Comparison of ENCODE assay signal across 1 cellular context in genomic region chr14:24271134-24271833, GRCh38.
TF ChIP-seq lines count a peak whose summit lies in the region.

Gene RABGGTA (minus strand): TSS chr14:24271597. CDS start chr14:24271115, 482 bp downstream.

TF ChIP-seq in HepG2, 621 proteins besides CTCF, POLR2A, EP300 and RAD21 (continued from another document and continues in another):
- TF ChIP-seq ZNF607 (CRISPR knock-in tag; IDR thresholded peaks at IDR 0.05; ENCODE audit: borderline replicate concordance): peak; percentile 99
- TF ChIP-seq SNAI1 (CRISPR knock-in tag; IDR thresholded peaks at IDR 0.05; ENCODE audit: borderline replicate concordance): peak; percentile 99
- TF ChIP-seq ZNF598 (CRISPR knock-in tag; IDR thresholded peaks at IDR 0.05; ENCODE audit: borderline replicate concordance): peak; percentile 99
- no peak for TF ChIP-seq PRPF4 (IDR thresholded peaks at IDR 0.05; ENCODE audit: low read depth, low read length, poor library complexity, severe bottlenecking)
- peak; percentile 99 for TF ChIP-seq CREB3 (CRISPR knock-in tag; IDR thresholded peaks at IDR 0.05)
- TF ChIP-seq CENPBD1 (CRISPR knock-in tag; IDR thresholded peaks at IDR 0.05; ENCODE audit: borderline replicate concordance, low read depth): no peak; the same call in 1 of the 2 replicates
- TF ChIP-seq HDAC1 (CRISPR knock-in tag; IDR thresholded peaks at IDR 0.05): peak; percentile 99
- TF ChIP-seq CBX2 (IDR thresholded peaks at IDR 0.05; ENCODE audit: low read depth, low read length): no peak
- TF ChIP-seq CBX2 (CRISPR knock-in tag; IDR thresholded peaks at IDR 0.05; ENCODE audit: low read depth): no peak
- TF ChIP-seq ZNF124 (CRISPR knock-in tag; IDR thresholded peaks at IDR 0.05): peak; percentile 91; the same call in 1 of the 2 replicates
- peak; percentile 77; the same call in 1 of the 2 replicates for TF ChIP-seq NR3C1 (CRISPR knock-in tag; IDR thresholded peaks at IDR 0.05)
- TF ChIP-seq ZNF367 (CRISPR knock-in tag; IDR thresholded peaks at IDR 0.05; ENCODE audit: borderline replicate concordance): peak; percentile 63
- TF ChIP-seq ZNF546 (CRISPR knock-in tag; conservative IDR thresholded peaks at IDR 0.05): peak; percentile 100
- peak; percentile 99 for TF ChIP-seq KMT2B (CRISPR knock-in tag; IDR thresholded peaks at IDR 0.05)
- TF ChIP-seq DPF2 (CRISPR knock-in tag; IDR thresholded peaks at IDR 0.05; ENCODE audit: borderline replicate concordance, low read depth): no peak
- peak; percentile 95 for TF ChIP-seq ZNF737 (CRISPR knock-in tag; IDR thresholded peaks at IDR 0.05; ENCODE audit: borderline replicate concordance)
- TF ChIP-seq ZSCAN29 (CRISPR knock-in tag; conservative IDR thresholded peaks at IDR 0.05): peak; percentile 92
- TF ChIP-seq MAF1 (CRISPR knock-in tag; IDR thresholded peaks at IDR 0.05; ENCODE audit: borderline replicate concordance): peak; percentile 99
- TF ChIP-seq THRA (CRISPR knock-in tag; IDR thresholded peaks at IDR 0.05; ENCODE audit: borderline replicate concordance): peak; percentile 90; the same call in 1 of the 2 replicates
- peak; percentile 90; the same call in 1 of the 2 replicates for TF ChIP-seq ZNF101 (CRISPR knock-in tag; IDR thresholded peaks at IDR 0.05; ENCODE audit: borderline replicate concordance, low read depth)
- peak; percentile 100 for TF ChIP-seq IRF9 (CRISPR knock-in tag; IDR thresholded peaks at IDR 0.05; ENCODE audit: borderline replicate concordance)
- no peak for TF ChIP-seq EHMT2 (IDR thresholded peaks at IDR 0.05; ENCODE audit: borderline replicate concordance, low read depth, low read length)
- peak; percentile 98 for TF ChIP-seq ZNF552 (CRISPR knock-in tag; IDR thresholded peaks at IDR 0.05; ENCODE audit: borderline replicate concordance)
- peak; percentile 96 for TF ChIP-seq PBX2 (CRISPR knock-in tag; IDR thresholded peaks at IDR 0.05)
- peak; percentile 52 for TF ChIP-seq SIX1 (CRISPR knock-in tag; IDR thresholded peaks at IDR 0.05; ENCODE audit: borderline replicate concordance)
- peak; percentile 100 for TF ChIP-seq ZNF788 (CRISPR knock-in tag; IDR thresholded peaks at IDR 0.05; ENCODE audit: borderline replicate concordance)
- TF ChIP-seq RAD51 (IDR thresholded peaks at IDR 0.05; ENCODE audit: borderline replicate concordance): no peak
- TF ChIP-seq ZNF563 (CRISPR knock-in tag; IDR thresholded peaks at IDR 0.05): peak; percentile 99
- TF ChIP-seq ATF6 (CRISPR knock-in tag; conservative IDR thresholded peaks at IDR 0.05): peak; percentile 98
- TF ChIP-seq ZSCAN22 (CRISPR knock-in tag; IDR thresholded peaks at IDR 0.05): no peak; the same call in none of the 2 replicates
- TF ChIP-seq ZNF569 (CRISPR knock-in tag; IDR thresholded peaks at IDR 0.05; ENCODE audit: borderline replicate concordance): peak; percentile 100
- TF ChIP-seq SMARCE1 (IDR thresholded peaks at IDR 0.05; ENCODE audit: borderline replicate concordance): no peak
- peak; percentile 90 for TF ChIP-seq MLX (CRISPR knock-in tag; IDR thresholded peaks at IDR 0.05)
- TF ChIP-seq ZNF230 (CRISPR knock-in tag; IDR thresholded peaks at IDR 0.05): peak; percentile 94; the same call in 1 of the 2 replicates
- TF ChIP-seq MYC (CRISPR knock-in tag; IDR thresholded peaks at IDR 0.05; ENCODE audit: borderline replicate concordance): peak; percentile 99
- TF ChIP-seq ZNF441 (CRISPR knock-in tag; IDR thresholded peaks at IDR 0.05; ENCODE audit: borderline replicate concordance): peak; percentile 97
- peak; percentile 98 for TF ChIP-seq E2F2 (CRISPR knock-in tag; IDR thresholded peaks at IDR 0.05; ENCODE audit: borderline replicate concordance)
- TF ChIP-seq ZMYM4 (CRISPR knock-in tag; IDR thresholded peaks at IDR 0.05): peak; percentile 100
- peak; percentile 66; the same call in 1 of the 2 replicates for TF ChIP-seq ZNF672 (CRISPR knock-in tag; IDR thresholded peaks at IDR 0.05)
- peak; percentile 99 for TF ChIP-seq ZNF407 (CRISPR knock-in tag; IDR thresholded peaks at IDR 0.05; ENCODE audit: not compliant biosample characterization)
- TF ChIP-seq PHF20 (CRISPR knock-in tag; IDR thresholded peaks at IDR 0.05): peak; percentile 99
- TF ChIP-seq PHF21A (CRISPR knock-in tag; IDR thresholded peaks at IDR 0.05): peak; percentile 100
- TF ChIP-seq ZGPAT (CRISPR knock-in tag; IDR thresholded peaks at IDR 0.05): peak; percentile 100
- no peak for TF ChIP-seq ZNF33A (CRISPR knock-in tag; IDR thresholded peaks at IDR 0.05; ENCODE audit: borderline replicate concordance)
- peak; percentile 99 for TF ChIP-seq ZNF160 (CRISPR knock-in tag; IDR thresholded peaks at IDR 0.05)
